Comparison of ENCODE assay signal across 9 cellular contexts in the genomic region with DNA sequence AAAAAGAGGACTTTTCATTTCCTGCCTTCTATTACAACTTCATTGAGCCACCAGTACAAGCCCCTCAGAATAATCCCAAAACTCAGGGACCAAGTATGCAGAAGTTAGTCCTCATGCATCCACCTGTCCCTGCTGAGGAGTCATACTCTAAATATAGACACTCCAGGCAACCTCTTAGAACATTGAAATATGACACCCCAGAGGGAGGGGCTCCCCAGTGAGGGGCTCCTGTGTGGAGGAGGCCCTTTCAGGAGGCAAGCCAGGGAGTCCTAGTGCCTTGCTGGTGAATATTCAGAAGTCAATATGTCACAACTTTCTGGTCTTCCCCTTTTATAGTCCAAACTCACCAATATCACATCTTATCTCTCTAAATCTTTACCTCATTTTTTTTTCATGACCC. TPM values are rescaled to one million over a fixed set of nuclear protein-coding genes. Genes with fewer than 3 reads are reported as not detected.
DNase-seq lines count a peak whose midpoint lies in the region; ATAC-seq and TF ChIP-seq lines count a peak whose summit lies in the region.
"Had no signal": no experiment of that assay in that cellular context is flagged by ENCODE, and none has a peak within 500 bp of the region (broad histone marks: within the 10 kb centered on the region; RNA-seq: fewer than 3 reads in every experiment).

No MANE protein-coding gene starts in this region.

- intact Hi-C loops in IMR-90 (cut with micrococcal nuclease), result loop anchor here (5.0 kb wide), 1 partner anchor 138 kb away; no protein-coding TSS in a partner anchor

- no peak overlapping the region for H2BK15ac ChIP-seq in IMR-90 (ENCODE audit: low read depth, low read length)

- in situ Hi-C loops in IMR-90 (cut with MboI; ENCODE audit: low sequenced_read_pairs), result no loop called here

- H3K36me3 ChIP-seq in IMR-90 (ENCODE audit: control insufficient read depth, insufficient read depth, low read length), result peaks cover 5% of the 10 kb centered on the region

- ATAC-seq in IMR-90 (ENCODE audit: low read depth) (no peak), HG02678 (IDR thresholded peaks at IDR 0.05; ENCODE audit: unreplicated experiment) (no peak), HG02610 (IDR thresholded peaks at IDR 0.05; ENCODE audit: unreplicated experiment) (no peak)

- no peak overlapping the region for H2AFZ ChIP-seq in IMR-90 (replicated peaks; ENCODE audit: low read length, poor library complexity)

- no peak for TF ChIP-seq POLR2A in IMR-90 (IDR thresholded peaks at IDR 0.05; ENCODE audit: low read depth, low read length)

- CTCF ChIA-PET in IMR-90 (lab: Yijun Ruan, JAX), result no interaction called here

- POLR2A ChIA-PET in IMR-90 (lab: Charles Lee; ENCODE audit: unreplicated experiment), result no interaction called here

- no peak overlapping the region for H4K91ac ChIP-seq in IMR-90 (ENCODE audit: insufficient read depth, low read depth, low read length)

- peaks cover 2% of the 10 kb centered on the region; the same call in 1 of the 2 replicates for H3K9me1 ChIP-seq in IMR-90 (ENCODE audit: insufficient read depth, low read length)

- H2AK9ac ChIP-seq in IMR-90 (replicated peaks; ENCODE audit: low read depth, low read length, poor library complexity), result no peak overlapping the region

- BruUV-seq in IMR-90 (replicated peaks; lab: Mats Ljungman, UMichigan), result no TSS peak

- H3K18ac ChIP-seq in IMR-90 (ENCODE audit: low read depth, low read length), result no peak overlapping the region

- no peak overlapping the region for H3K23ac ChIP-seq in IMR-90 (ENCODE audit: low read depth, low read length)

- no peak overlapping the region for H2BK20ac ChIP-seq in IMR-90 (ENCODE audit: low read depth, low read length)

- no peak overlapping the region for H3K4ac ChIP-seq in IMR-90 (ENCODE audit: low read depth, low read length)

- no peaks in the 10 kb centered on the region; the same call in 1 of the 2 replicates for H3K27me3 ChIP-seq in IMR-90 (ENCODE audit: control insufficient read depth, insufficient read depth, low read length)

- H3K4me1 ChIP-seq in IMR-90 (ENCODE audit: control insufficient read depth, insufficient read depth, low read length), result peaks cover 4% of the 10 kb centered on the region

- H3K4me3 ChIP-seq in IMR-90 (ENCODE audit: insufficient read depth, low read depth, low read length), result no peak overlapping the region
- no peak overlapping the region for H3K4me3 ChIP-seq in fibroblast of villous mesenchyme (ENCODE audit: low read depth, low read length)

- TF ChIP-seq CTCF in IMR-90 (conservative IDR thresholded peaks at IDR 0.05; ENCODE audit: low read depth, low read length) (no peak), fibroblast of villous mesenchyme (IDR thresholded peaks at IDR 0.05; ENCODE audit: insufficient read depth, low read depth, low read length) (no peak)

- no peaks in the 10 kb centered on the region for H3K9me3 ChIP-seq in IMR-90 (ENCODE audit: control insufficient read depth, insufficient read depth, low read length)

- TF ChIP-seq RAD21 in IMR-90 (IDR thresholded peaks at IDR 0.05; ENCODE audit: low read length), result no peak

- no peak overlapping the region for H3K56ac ChIP-seq in IMR-90 (ENCODE audit: extremely low read depth, insufficient read depth, low read length)

- no peak overlapping the region for H3K27ac ChIP-seq in IMR-90 (ENCODE audit: insufficient read depth, low read length)

- H2AK5ac ChIP-seq in IMR-90 (ENCODE audit: low read depth, low read length), result no peak overlapping the region

- no peak overlapping the region for H3K14ac ChIP-seq in IMR-90 (replicated peaks; ENCODE audit: low read depth, low read length)

- peaks cover 0 to 14% of the 10 kb centered on the region in 2 experiments; a peak in 3 of 4 replicates for H3K79me1 ChIP-seq in IMR-90 (ENCODE audit: low read depth in 1 of 2, low read length in 2 of 2)

- no peak overlapping the region for H4K5ac ChIP-seq in IMR-90 (ENCODE audit: low read depth, low read length)

- H2BK120ac ChIP-seq in IMR-90 (ENCODE audit: low read depth, low read length), result no peak overlapping the region

- H3K4me2 ChIP-seq in IMR-90 (ENCODE audit: low read depth, low read length), result no peak overlapping the region

- no peak overlapping the region for H4K8ac ChIP-seq in IMR-90 (ENCODE audit: low read depth in 2 of 2, low read length in 2 of 2)

- DNase-seq in ELF-1 (ENCODE audit: low read depth, low spot score) (peak; percentile 42), IMR-90 (peak; percentile 22), NCI-H748 (lab: John Stamatoyannopoulos, UW; ENCODE audit: unreplicated experiment) (peak; percentile 72), fibroblast of villous mesenchyme (ENCODE audit: low read depth) (peak; percentile 50)
- DNase-seq in effector CD4-positive, alpha-beta T cell, result no peak
- DNase-seq in activated CD8-positive, alpha-beta memory T cell treated with anti-CD3 and anti-CD28 coated beads for 24 hours, result no peak

- H2BK5ac ChIP-seq in IMR-90 (ENCODE audit: low read depth, low read length, poor library complexity, severe bottlenecking), result no peak overlapping the region

- no peak overlapping the region for H3K9ac ChIP-seq in IMR-90 (ENCODE audit: low read depth, low read length)

- dilution Hi-C loops in IMR-90 (cut with HindIII; ENCODE audit: low sequenced_read_pairs, unreplicated experiment), result no loop called here

- H4K20me1 ChIP-seq in IMR-90 (ENCODE audit: insufficient read depth, low read length), result peaks cover 6% of the 10 kb centered on the region

TF ChIP-seq in IMR-90, 13 proteins besides CTCF, POLR2A, EP300 and RAD21:
- TF ChIP-seq CHD1 (IDR thresholded peaks at IDR 0.05; ENCODE audit: low read depth, low read length) (no peak), NFE2L2 (IDR thresholded peaks at IDR 0.05; ENCODE audit: low read depth, low read length) (no peak), RCOR1 (IDR thresholded peaks at IDR 0.05; ENCODE audit: insufficient replicate concordance, low read length) (no peak), FOS (IDR thresholded peaks at IDR 0.05; ENCODE audit: low read depth, low read length) (no peak), MAZ (IDR thresholded peaks at IDR 0.05; ENCODE audit: borderline replicate concordance, low read depth, low read length) (no peak), CEBPB (IDR thresholded peaks at IDR 0.05; ENCODE audit: low read depth, low read length) (no peak), RFX5 (IDR thresholded peaks at IDR 0.05; ENCODE audit: low read depth, low read length) (no peak), BHLHE40 (IDR thresholded peaks at IDR 0.05; ENCODE audit: low read depth, low read length) (no peak), MAFK (IDR thresholded peaks at IDR 0.05; ENCODE audit: low read depth, low read length) (no peak), MXI1 (IDR thresholded peaks at IDR 0.05; ENCODE audit: borderline replicate concordance, low read depth, low read length) (no peak), SMC3 (IDR thresholded peaks at IDR 0.05; ENCODE audit: low read depth, low read length) (no peak)
- TF ChIP-seq, protein P1, sequence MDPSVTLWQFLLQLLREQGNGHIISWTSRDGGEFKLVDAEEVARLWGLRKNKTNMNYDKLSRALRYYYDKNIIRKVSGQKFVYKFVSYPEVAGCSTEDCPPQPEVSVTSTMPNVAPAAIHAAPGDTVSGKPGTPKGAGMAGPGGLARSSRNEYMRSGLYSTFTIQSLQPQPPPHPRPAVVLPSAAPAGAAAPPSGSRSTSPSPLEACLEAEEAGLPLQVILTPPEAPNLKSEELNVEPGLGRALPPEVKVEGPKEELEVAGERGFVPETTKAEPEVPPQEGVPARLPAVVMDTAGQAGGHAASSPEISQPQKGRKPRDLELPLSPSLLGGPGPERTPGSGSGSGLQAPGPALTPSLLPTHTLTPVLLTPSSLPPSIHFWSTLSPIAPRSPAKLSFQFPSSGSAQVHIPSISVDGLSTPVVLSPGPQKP (IDR thresholded peaks at IDR 0.05; ENCODE audit: borderline replicate concordance, low read depth, low read length), result no peak
- TF ChIP-seq, protein P2, sequence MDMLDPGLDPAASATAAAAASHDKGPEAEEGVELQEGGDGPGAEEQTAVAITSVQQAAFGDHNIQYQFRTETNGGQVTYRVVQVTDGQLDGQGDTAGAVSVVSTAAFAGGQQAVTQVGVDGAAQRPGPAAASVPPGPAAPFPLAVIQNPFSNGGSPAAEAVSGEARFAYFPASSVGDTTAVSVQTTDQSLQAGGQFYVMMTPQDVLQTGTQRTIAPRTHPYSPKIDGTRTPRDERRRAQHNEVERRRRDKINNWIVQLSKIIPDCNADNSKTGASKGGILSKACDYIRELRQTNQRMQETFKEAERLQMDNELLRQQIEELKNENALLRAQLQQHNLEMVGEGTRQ (IDR thresholded peaks at IDR 0.05; ENCODE audit: low read depth, low read length), result no peak

RNA-seq across cellular contexts. Expression of a gene that starts 1.5 kb away (rescaled TPM):
- total RNA-seq in IMR-90 (2012; rRNA removed) (26.7 and 29.0 TPM in 2 replicates), fibroblast of villous mesenchyme (26.1 and 38.4 TPM in 2 replicates)
- polyA plus RNA-seq in IMR-90 (2012; rRNA removed), result 77.4 and 81.3 TPM in 2 replicates
- 24.4 and 41.2 TPM in 2 replicates for polyA plus RNA-seq in IMR-90 (2012; cell fraction: cytosol; rRNA removed)
- polyA plus RNA-seq in IMR-90 (2012; cell fraction: nucleus; rRNA removed; ENCODE audit: low replicate concordance), result 19.3 and 66.2 TPM in 2 replicates

RNA-seq across cellular contexts. Expression of a gene that starts 3.6 kb away (rescaled TPM):
- total RNA-seq in IMR-90 (2012; rRNA removed) (42.1 and 64.2 TPM in 2 replicates), fibroblast of villous mesenchyme (42.8 and 65.6 TPM in 2 replicates)
- polyA plus RNA-seq in IMR-90 (2012; rRNA removed), result 35.3 and 48.5 TPM in 2 replicates
- polyA plus RNA-seq in IMR-90 (2012; cell fraction: cytosol; rRNA removed), result 15.9 and 30.9 TPM in 2 replicates
- polyA plus RNA-seq in IMR-90 (2012; cell fraction: nucleus; rRNA removed; ENCODE audit: low replicate concordance), result 41.4 and 87.7 TPM in 2 replicates

RNA-seq across cellular contexts. Expression of a gene that starts 40.3 kb away (rescaled TPM):
- total RNA-seq in IMR-90 (2012; rRNA removed), result 98.9 and 109 TPM in 2 replicates
- polyA plus RNA-seq in IMR-90 (2012; rRNA removed), result 47.4 and 63.6 TPM in 2 replicates
- 30.3 and 37.7 TPM in 2 replicates for polyA plus RNA-seq in IMR-90 (2012; cell fraction: cytosol; rRNA removed)
- 107 and 109 TPM in 2 replicates for polyA plus RNA-seq in IMR-90 (2012; cell fraction: nucleus; rRNA removed; ENCODE audit: low replicate concordance)
- total RNA-seq in fibroblast of villous mesenchyme, result 63.8 and 76.4 TPM in 2 replicates
- total RNA-seq: HT-29 had no signal

Comparison
In these comparisons a context has a peak if more than half of its experiments do, and no peak if none do; other contexts are left out.
1. DNase-seq: peak in ELF-1 (single experiment), IMR-90 (single experiment), NCI-H748 (single experiment) and fibroblast of villous mesenchyme (single experiment); none in effector CD4-positive, alpha-beta T cell (single experiment) and activated CD8-positive, alpha-beta memory T cell treated with anti-CD3 and anti-CD28 coated beads for 24 hours (single experiment).